ENCODE assay signal across 12 cellular contexts in the genomic region with DNA sequence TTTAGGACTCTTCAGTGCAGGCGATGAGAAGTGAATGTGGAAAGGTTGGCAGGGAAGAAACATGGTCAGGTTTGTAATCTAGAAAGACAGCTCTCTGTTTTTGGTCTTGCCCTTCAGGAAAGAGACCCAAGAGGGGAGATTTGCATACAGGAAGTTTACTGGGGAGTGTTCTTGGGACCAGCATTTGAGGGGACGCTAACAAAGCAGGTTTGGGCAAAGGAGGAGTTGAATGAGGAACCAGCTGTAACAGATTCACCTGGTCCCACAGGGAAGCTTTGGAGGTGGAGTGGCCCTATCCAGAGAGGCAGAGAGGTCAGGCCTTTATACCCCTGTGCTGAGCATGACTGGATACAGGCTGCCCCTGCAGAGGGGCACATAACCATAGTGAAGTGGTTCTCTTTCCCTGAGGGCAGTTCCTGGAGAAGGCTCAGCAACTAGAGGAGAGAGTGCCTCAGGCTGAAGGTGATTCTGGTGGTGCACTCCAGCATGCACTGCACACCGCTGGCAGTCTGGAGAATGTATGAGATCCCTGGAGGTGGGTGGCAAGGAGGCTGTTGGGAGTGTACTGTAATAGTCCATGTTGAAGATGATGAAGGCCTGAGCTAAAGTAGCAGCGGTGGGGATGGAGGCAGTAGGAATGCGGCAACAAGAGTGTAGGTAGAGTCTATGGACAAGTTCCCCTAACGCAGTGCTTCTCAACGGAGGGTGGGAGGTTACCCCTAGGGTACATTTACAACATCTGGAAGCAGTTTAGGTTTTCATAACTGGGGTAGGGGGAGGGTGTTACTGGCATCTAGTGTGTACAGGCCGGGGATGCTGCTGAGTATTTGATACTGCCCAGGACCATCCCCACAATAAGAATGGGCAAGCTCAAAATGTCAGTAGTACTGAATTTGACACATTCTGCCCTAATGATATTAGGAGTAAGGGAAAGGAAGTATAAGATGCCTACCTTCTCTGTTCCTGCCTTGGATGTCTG. TPM values are rescaled to one million over a fixed set of nuclear protein-coding genes. Genes with fewer than 3 reads are reported as not detected.
A peak's percentile ranks its signal among the peaks of the same experiment; 100 is the strongest.
DNase-seq lines count a peak whose midpoint lies in the region; ATAC-seq, FAIRE-seq and TF ChIP-seq lines count a peak whose summit lies in the region.
"Had no signal": no experiment of that assay in that cellular context is flagged by ENCODE, and none has a peak within 500 bp of the region (broad histone marks: within the 10 kb centered on the region; RNA-seq: fewer than 3 reads in every experiment).

No MANE protein-coding gene starts in this region.

- H3K27me3 ChIP-seq in pancreas, result no peaks in the 10 kb centered on the region
- H3K27me3 ChIP-seq: cardiac muscle cell, stomach had no signal

- ATAC-seq in GM21390 (IDR thresholded peaks at IDR 0.05; ENCODE audit: unreplicated experiment) (peak; percentile 95), HG03095 (IDR thresholded peaks at IDR 0.05; ENCODE audit: unreplicated experiment) (peak; percentile 81), omental fat pad (ENCODE audit: low FRiP score) (no peak), pancreas (no peak)

- H3K27ac ChIP-seq in pancreas, result no peak overlapping the region
- H3K27ac ChIP-seq: cardiac muscle cell, stomach had no signal

- TF ChIP-seq CTCF in omental fat pad (IDR thresholded peaks at IDR 0.05) (no peak), pancreas (IDR thresholded peaks at IDR 0.05) (no peak)

- peaks cover 0 to 7% (median 0%) of the 10 kb centered on the region in 3 donors for H3K4me1 ChIP-seq in pancreas

- DNase-seq in GM12892 (ENCODE audit: insufficient read length) (peak; percentile 17), ecto neural progenitor cell (ENCODE audit: low spot score) (peak; percentile 47), omental fat pad (ENCODE audit: low spot score) (no peak), pancreas (no peak), HT-29 (ENCODE audit: low spot score) (no peak), glomerular visceral epithelial cell (ENCODE audit: extremely low spot score) (no peak)
- DNase-seq: foreskin melanocyte, stomach had no signal

- H3K9me3 ChIP-seq in pancreas, result no peaks in the 10 kb centered on the region
- H3K9me3 ChIP-seq: stomach had no signal

- no peaks in the 10 kb centered on the region for H3K36me3 ChIP-seq in pancreas
- H3K36me3 ChIP-seq: cardiac muscle cell, stomach had no signal

- FAIRE-seq in GM12892 (lab: Jason Lieb, UNC) (peak; percentile 82), pancreas (lab: Jason Lieb, UNC) (no peak)
- FAIRE-seq: HTR-8/SVneo had no signal

- H3K4me3 ChIP-seq in pancreas, result no peak overlapping the region
- H3K4me3 ChIP-seq: cardiac muscle cell, stomach had no signal

- WGBS in pancreas, 2 donors, result 94 to 96% methylated on average over 8 of the region's 8 CpGs

- no peak for TF ChIP-seq POLR2A in GM12892 (IDR thresholded peaks at IDR 0.05; ENCODE audit: low read depth, low read length)

- intact Hi-C loops in pancreas (cut with DNase I), result no loop called here

RNA-seq across cellular contexts. Expression of a gene that starts 37.2 kb away (rescaled TPM):
- polyA plus RNA-seq in GM12892 (2012; ENCODE audit: missing spikeins), result 11.2 TPM
- total RNA-seq in omental fat pad (10 to 100 TPM in 1 of 4 donors, 1 to 10 TPM in 3; 3.5 to 24.3 (median 4.8) TPM), pancreas (10 to 100 TPM in 3 of 6 donors, 1 to 10 TPM in 3; 6.2 to 12.9 (median 10.0) TPM)
- polyA plus RNA-seq in pancreas, result 1 to 10 TPM; 6.2 to 6.7 TPM
- total RNA-seq in HT-29 (2014; rRNA removed; shearing (Covaris generic)), result 5.3 and 7.0 TPM in 2 replicates

Comparison
In these comparisons a context has a peak if more than half of its experiments do, and no peak if none do; other contexts are left out.
1. DNase-seq: peak in GM12892 (single experiment) and ecto neural progenitor cell (single experiment); none in omental fat pad (single experiment), pancreas (0 of 6), HT-29 (single experiment) and glomerular visceral epithelial cell (single experiment).
2. ATAC-seq: peak in GM21390 (single experiment) and HG03095 (single experiment); none in omental fat pad (single experiment) and pancreas (0 of 4).